In genomic region chr10:92508866-92509265, GRCh38 we compare ENCODE assay signal across 1 cellular context.
TF ChIP-seq lines count a peak whose summit lies in the region.

No MANE protein-coding gene starts in this region.

TF ChIP-seq in GM23338, 12 proteins besides CTCF, POLR2A, EP300 and RAD21 (continued from another document):
- TF ChIP-seq ZNF462 (CRISPR knock-in tag; IDR thresholded peaks at IDR 0.05) (no peak), EZH2phosphoT487 (IDR thresholded peaks at IDR 0.05; ENCODE audit: unreplicated experiment) (no peak), JUNB (IDR thresholded peaks at IDR 0.05; ENCODE audit: unreplicated experiment) (no peak), POLR2AphosphoS5 (IDR thresholded peaks at IDR 0.05; ENCODE audit: low read depth) (no peak), EZH2 (IDR thresholded peaks at IDR 0.05; ENCODE audit: low read depth, unreplicated experiment) (no peak), ZNF331 (CRISPR knock-in tag; IDR thresholded peaks at IDR 0.05; ENCODE audit: low read depth) (no peak)
